Comparison of ENCODE assay signal across 8 cellular contexts in the genomic region with DNA sequence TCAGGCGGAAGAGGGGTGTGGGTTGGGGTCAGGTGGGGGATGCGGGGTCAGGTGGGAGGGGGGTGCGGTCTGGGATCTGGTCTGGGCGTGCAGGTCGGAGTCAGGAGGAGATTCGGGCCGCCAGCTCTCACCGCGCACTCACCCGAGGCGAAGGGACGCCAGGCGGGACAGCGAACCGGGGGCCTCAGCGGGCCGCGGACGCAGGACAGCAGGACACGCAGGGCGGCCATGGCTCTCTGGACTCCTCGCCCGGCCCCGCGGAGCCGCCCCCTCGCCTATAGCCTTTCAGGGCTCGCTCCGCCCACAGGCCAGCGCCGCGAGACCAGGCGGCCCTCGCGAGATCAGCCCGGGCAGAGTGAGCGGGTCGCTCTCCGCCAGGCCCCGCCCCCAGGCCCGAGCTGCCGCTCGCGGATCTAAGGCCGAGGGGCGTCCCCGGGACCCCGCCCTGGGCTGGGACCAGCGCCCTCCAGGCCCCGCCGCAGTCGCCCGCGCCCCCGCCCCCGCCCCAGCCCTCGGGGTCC. TPM values are rescaled to one million over a fixed set of nuclear protein-coding genes. Genes with fewer than 3 reads are reported as not detected.
DNase-seq lines count a peak whose midpoint lies in the region; ATAC-seq and TF ChIP-seq lines count a peak whose summit lies in the region.

A gene (minus strand): TSS at position 251 of the 521 bp plus-strand sequence. CDS start 21 bp downstream, at position 230.

- H3K4me1 ChIP-seq in Peyer's patch (peaks cover 0 to 28% (median 10%) of the 10 kb centered on the region in 4 donors), esophagus muscularis mucosa (peaks cover 16 to 35% (median 28%) of the 10 kb centered on the region in 4 donors)

- H3K9me3 ChIP-seq in Peyer's patch = no peaks in the 10 kb centered on the region
- no peaks in the 10 kb centered on the region for H3K9me3 ChIP-seq in esophagus muscularis mucosa

- intact Hi-C loops in esophagus muscularis mucosa (cut with DNase I) = loop anchor here (5.0 kb wide), 1 partner anchor 46 kb away; no protein-coding TSS in a partner anchor

- H3K4me3 ChIP-seq in Peyer's patch (peak within 1 kb of the TSS; percentile 85 to 99 (median 90)), esophagus muscularis mucosa (peak within 1 kb of the TSS; percentile 76 to 97 (median 80))

- TF ChIP-seq EP300 in esophagus muscularis mucosa (IDR thresholded peaks at IDR 0.05) = no peak

- WGBS in esophagus muscularis mucosa = 0% methylated on average over 15 of the region's 57 CpGs

- TF ChIP-seq POLR2A in Peyer's patch (IDR thresholded peaks at IDR 0.05) (peak; percentile 77 to 78), esophagus muscularis mucosa (IDR thresholded peaks at IDR 0.05; ENCODE audit: low read depth) (peak; percentile 26)

- H3K36me3 ChIP-seq in Peyer's patch = peaks cover 0 to 31% (median 0%) of the 10 kb centered on the region in 3 donors
- peaks cover 21 to 33% (median 29%) of the 10 kb centered on the region in 4 donors for H3K36me3 ChIP-seq in esophagus muscularis mucosa

- no peaks in the 10 kb centered on the region for H3K27me3 ChIP-seq in Peyer's patch
- no peaks in the 10 kb centered on the region for H3K27me3 ChIP-seq in esophagus muscularis mucosa

- TF ChIP-seq CTCF in Peyer's patch (IDR thresholded peaks at IDR 0.05) (no peak), esophagus muscularis mucosa (IDR thresholded peaks at IDR 0.05) (no peak)

- peak; percentile 94 for ATAC-seq in GM21737 (IDR thresholded peaks at IDR 0.05; ENCODE audit: unreplicated experiment)

- peak; percentile 72 for DNase-seq in DMS153 treated with DMSO at 0.1 percent for 48 hours (lab: John Stamatoyannopoulos, UW; ENCODE audit: unreplicated experiment)
- peak; percentile 90 for DNase-seq in KG1 (lab: John Stamatoyannopoulos, UW)
- DNase-seq in Peyer's patch = peak; percentile 95 to 98 (median 97)
- peak; percentile 98 for DNase-seq in activated T-cell treated with anti-CD3 and anti-CD28 coated beads, Interleukin-2, amount 50 U/mL, for 48 hours
- DNase-seq in esophagus muscularis mucosa (ENCODE audit: extremely low spot score) = peak; percentile 97
- DNase-seq in myocyte (ENCODE audit: low read depth) = peak; percentile 95
- DNase-seq in stimulated activated CD8-positive, alpha-beta memory T cell treated with anti-CD3 and anti-CD28 coated beads, Interleukin-7, amount 100 ng/mL, for 4 hours (ENCODE audit: low read depth in 2 of 2) = peak; percentile 77 to 92

- H3K27ac ChIP-seq in Peyer's patch (peak within 1 kb of the TSS; percentile 87 to 99 (median 92)), esophagus muscularis mucosa (replicated peaks in 1 of 4) (peak within 1 kb of the TSS; percentile 86 to 95 (median 91))

RNA-seq across cellular contexts. Expression of the gene that starts here (rescaled TPM):
- total RNA-seq in Peyer's patch (100 to 1,000 TPM in 3 of 4 donors, 10 to 100 TPM in 1; 87.5 to 211 (median 172) TPM), esophagus muscularis mucosa (10 to 100 TPM; 64.0 to 77.7 (median 73.2) TPM), myocyte (324 and 382 TPM in 2 replicates)
- 189 TPM for polyA plus RNA-seq in myocyte (2012)

Comparison
In these comparisons a context has a peak if more than half of its experiments do, and no peak if none do; other contexts are left out.
1. Peak in every context shown above with its lines: DNase-seq, ATAC-seq, H3K4me3 ChIP-seq and H3K27ac ChIP-seq.